In genomic region chr4:80266267-80266901, GRCh38 we compare ENCODE assay signal across 9 cellular contexts. TPM values are rescaled to one million over a fixed set of nuclear protein-coding genes. Genes with fewer than 3 reads are reported as not detected.
DNase-seq lines count a peak whose midpoint lies in the region; ATAC-seq, FAIRE-seq and TF ChIP-seq lines count a peak whose summit lies in the region.
"Had no signal": no experiment of that assay in that cellular context is flagged by ENCODE, and none has a peak within 500 bp of the region (broad histone marks: within the 10 kb centered on the region; RNA-seq: fewer than 3 reads in every experiment).

TSS of gene FGF5 (plus strand) at chr4:80266664. CDS start at chr4:80266825, 161 bp downstream.

- H3K4me3 ChIP-seq in PC-3 (ENCODE audit: low read length) (peak within 1 kb of the TSS; percentile 88), bronchial epithelial cell (ENCODE audit: low read depth, low read length) (peak within 1 kb of the TSS; percentile 72), keratinocyte (ENCODE audit: control insufficient read depth in 2 of 3, extremely low read depth in 1 of 3, insufficient read depth in 2 of 3, low read depth in 1 of 3, low read length in 3 of 3) (peak within 1 kb of the TSS; percentile 50 to 83 (median 75))

- peaks cover 33 to 50% of the 10 kb centered on the region in 2 experiments for H3K4me1 Mint-ChIP-seq in H9
- H3K4me1 Mint-ChIP-seq in stimulated activated memory B cell treated with anti-CD40 and anti-IgM and Interleukin-4, amounts not matched to agents 10 μg/mL and 1 μg/mL and 100 μg/mL, for 72 hours = peaks cover 35% of the 10 kb centered on the region

- no peak within 1 kb of the TSS for H2AFZ ChIP-seq in H9 (ENCODE audit: low read length)
- H2AFZ ChIP-seq in PC-3 (ENCODE audit: low read length) = peak within 1 kb of the TSS; percentile 98
- H2AFZ ChIP-seq in keratinocyte (ENCODE audit: control insufficient read depth, low read length) = peak within 1 kb of the TSS; percentile 93

- H3K9me1 ChIP-seq in keratinocyte (ENCODE audit: control insufficient read depth, extremely low read depth, insufficient read depth, low read length) = no peaks in the 10 kb centered on the region

- H3K79me1 ChIP-seq in H9 (ENCODE audit: insufficient read depth, low read depth, low read length, poor library complexity, severe bottlenecking) = no peaks in the 10 kb centered on the region

- no peak within 1 kb of the TSS for H2BK20ac ChIP-seq in H9 (ENCODE audit: low read depth, low read length, poor library complexity, severe bottlenecking)

- FAIRE-seq in bronchial epithelial cell (lab: Jason Lieb, UNC) (no peak), keratinocyte (lab: Jason Lieb, UNC) (peak; percentile 34)

- peaks cover 84% of the 10 kb centered on the region for H3K27me3 ChIP-seq in H9 (ENCODE audit: insufficient read depth, low read length)
- H3K27me3 ChIP-seq in PC-3 (ENCODE audit: low read length) = no peaks in the 10 kb centered on the region
- H3K27me3 ChIP-seq in bronchial epithelial cell (ENCODE audit: control insufficient read depth, insufficient read depth, low read length) = no peaks in the 10 kb centered on the region
- H3K27me3 ChIP-seq in keratinocyte (ENCODE audit: control insufficient read depth, extremely low read depth, insufficient read depth, low read length) = peaks cover 53% of the 10 kb centered on the region

- no peak within 1 kb of the TSS for H2BK15ac ChIP-seq in H9 (ENCODE audit: low read depth, low read length)

- no peaks in the 10 kb centered on the region for H3K9me2 ChIP-seq in PC-3 (replicated peaks; ENCODE audit: low read length)

- H3K79me2 ChIP-seq in H9 (ENCODE audit: insufficient read depth, low read length) (no peaks in the 10 kb centered on the region), PC-3 (ENCODE audit: low read length) (peaks cover 53% of the 10 kb centered on the region), keratinocyte (ENCODE audit: control insufficient read depth, insufficient read depth, low read length) (no peaks in the 10 kb centered on the region)

- no peak within 1 kb of the TSS for H4K91ac ChIP-seq in H9 (ENCODE audit: insufficient read length, low read depth, low read length)

- no peak within 1 kb of the TSS for H3K23ac ChIP-seq in H9 (ENCODE audit: insufficient read length, low read depth, low read length)

- H3K4ac ChIP-seq in H9 (ENCODE audit: low read depth, low read length) = no peak within 1 kb of the TSS

- H3K9ac ChIP-seq in H9 (ENCODE audit: extremely low read depth, insufficient read length, low read length) (no peak within 1 kb of the TSS), PC-3 (ENCODE audit: low read length) (peak within 1 kb of the TSS; percentile 74), keratinocyte (ENCODE audit: control insufficient read depth, extremely low read depth, insufficient read depth, low read length) (peak within 1 kb of the TSS; percentile 79)

- no CpG with 5 or more reads among the region's 50 CpGs for WGBS in H9 (ENCODE audit: extremely low coverage, insufficient read length, low lambda C conversion rate)

- H3K4me2 ChIP-seq in H9 (ENCODE audit: insufficient read depth, insufficient read length, low read length) (peak within 1 kb of the TSS; percentile 82), PC-3 (ENCODE audit: low read length) (peak within 1 kb of the TSS; percentile 94), keratinocyte (ENCODE audit: control insufficient read depth, extremely low read depth, insufficient read depth, low read depth, low read length) (peak within 1 kb of the TSS; percentile 97)

- dilution Hi-C loops in keratinocyte (cut with MboI; ENCODE audit: extremely low pct_ligation_motif_present, low sequenced_read_pairs) = no loop called here

- no peaks in the 10 kb centered on the region for H3K4me1 ChIP-seq in H9 (ENCODE audit: insufficient read depth, low read length)
- H3K4me1 ChIP-seq in PC-3 (ENCODE audit: insufficient read depth, low read length) = peaks cover 14% of the 10 kb centered on the region; the same call in 1 of the 2 replicates
- H3K4me1 ChIP-seq in keratinocyte (ENCODE audit: control insufficient read depth, extremely low read depth, insufficient read depth, low read length) = peaks cover 13% of the 10 kb centered on the region

- no peak within 1 kb of the TSS for H3K27ac ChIP-seq in H9 (ENCODE audit: insufficient read length, low read depth, low read length)
- peak within 1 kb of the TSS; percentile 49 for H3K27ac ChIP-seq in PC-3 (ENCODE audit: low read length)
- peak within 1 kb of the TSS; percentile 44 for H3K27ac ChIP-seq in keratinocyte (ENCODE audit: control insufficient read depth, insufficient read depth, low read length)

- no peak within 1 kb of the TSS for H3K56ac ChIP-seq in H9 (ENCODE audit: insufficient read length, low read depth, low read length)

- no peaks in the 10 kb centered on the region for H3K9me3 ChIP-seq in H9 (ENCODE audit: control insufficient read depth, low read depth, low read length)
- H3K9me3 ChIP-seq in PC-3 (ENCODE audit: low read length) = no peaks in the 10 kb centered on the region
- H3K9me3 ChIP-seq in keratinocyte (ENCODE audit: control insufficient read depth, low read depth, low read length) = no peaks in the 10 kb centered on the region

- H3K36me3 Mint-ChIP-seq in H9 (ENCODE audit: insufficient read depth in 1 of 3, low read depth in 3 of 3) = no peaks in the 10 kb centered on the region
- H3K36me3 Mint-ChIP-seq in stimulated activated memory B cell treated with anti-CD40 and anti-IgM and Interleukin-4, amounts not matched to agents 10 μg/mL and 1 μg/mL and 100 μg/mL, for 72 hours = no peaks in the 10 kb centered on the region

- TF ChIP-seq CTCF in H9 (conservative IDR thresholded peaks at IDR 0.05) = no peak
- no peak for TF ChIP-seq CTCF in PC-3 (conservative IDR thresholded peaks at IDR 0.05; ENCODE audit: low read depth, low read length)
- TF ChIP-seq CTCF in bronchial epithelial cell (IDR thresholded peaks at IDR 0.05; ENCODE audit: insufficient read depth, low read length, severe bottlenecking) = no peak
- TF ChIP-seq CTCF in keratinocyte (optimal IDR thresholded peaks at IDR 0.05 in 1 of 3, IDR thresholded peaks at IDR 0.05 in 1 of 3, conservative IDR thresholded peaks at IDR 0.05 in 1 of 3; ENCODE audit: extremely low read depth in 1 of 3, insufficient read depth in 2 of 3, low read length in 3 of 3) = no peak

- no peak within 1 kb of the TSS for H2BK120ac ChIP-seq in H9 (ENCODE audit: low read depth, low read length, poor library complexity, severe bottlenecking)

- no peak within 1 kb of the TSS for H2BK5ac ChIP-seq in H9 (ENCODE audit: insufficient read length, low read length)

- H4K5ac ChIP-seq in H9 (ENCODE audit: insufficient read length, low read depth, low read length) = no peak within 1 kb of the TSS

- H2AK5ac ChIP-seq in H9 (ENCODE audit: insufficient read length, low read length) = no peak within 1 kb of the TSS

- POLR2A ChIA-PET in PC-3 (lab: Charles Lee; ENCODE audit: unreplicated experiment) = interaction anchor here (0.9 kb wide), 1 partner anchor 31 kb away, joined by 3 read pairs; no protein-coding TSS in a partner anchor

- DNase-seq in DMS 273 treated with DMSO at 0.1 percent for 48 hours (lab: John Stamatoyannopoulos, UW) (peak; percentile 14), H9 (peak; percentile 40), PC-3 (peak; percentile 76), bronchial epithelial cell (ENCODE audit: low read depth) (peak; percentile 73), keratinocyte (ENCODE audit: low read depth, low spot score) (no peak), DMS114 treated with DMSO at 0.1 percent for 48 hours (lab: John Stamatoyannopoulos, UW; ENCODE audit: unreplicated experiment) (no peak)

- H3K27me3 Mint-ChIP-seq in H9 (ENCODE audit: low read depth) = peaks cover 100% of the 10 kb centered on the region
- H3K27me3 Mint-ChIP-seq in stimulated activated memory B cell treated with anti-CD40 and anti-IgM and Interleukin-4, amounts not matched to agents 10 μg/mL and 1 μg/mL and 100 μg/mL, for 72 hours = peaks cover 82% of the 10 kb centered on the region

- H3K4me3 Mint-ChIP-seq in H9 = peak within 1 kb of the TSS; percentile 71 to 87
- peak within 1 kb of the TSS; percentile 79 for H3K4me3 Mint-ChIP-seq in stimulated activated memory B cell treated with anti-CD40 and anti-IgM and Interleukin-4, amounts not matched to agents 10 μg/mL and 1 μg/mL and 100 μg/mL, for 72 hours

- H4K20me1 ChIP-seq in H9 (ENCODE audit: control insufficient read depth, insufficient read depth, insufficient read length) = no peaks in the 10 kb centered on the region
- H4K20me1 ChIP-seq in PC-3 (ENCODE audit: low read length) = no peaks in the 10 kb centered on the region
- H4K20me1 ChIP-seq in keratinocyte (ENCODE audit: control insufficient read depth, extremely low read depth, insufficient read depth, low read length) = no peaks in the 10 kb centered on the region

- no peaks in the 10 kb centered on the region; a peak in 1 of 5 replicates for H3K9me3 Mint-ChIP-seq in H9
- H3K9me3 Mint-ChIP-seq in stimulated activated memory B cell treated with anti-CD40 and anti-IgM and Interleukin-4, amounts not matched to agents 10 μg/mL and 1 μg/mL and 100 μg/mL, for 72 hours = no peaks in the 10 kb centered on the region

- H3K14ac ChIP-seq in H9 (ENCODE audit: insufficient read depth, low read length) = no peak within 1 kb of the TSS

- H4K8ac ChIP-seq in H9 (replicated peaks; ENCODE audit: insufficient read length, low read depth, low read length) = no peak within 1 kb of the TSS

- no peak within 1 kb of the TSS for H2BK12ac ChIP-seq in H9 (ENCODE audit: insufficient read length, low read depth, low read length)

- H3K27ac Mint-ChIP-seq in H9 = no peak within 1 kb of the TSS
- no peak within 1 kb of the TSS for H3K27ac Mint-ChIP-seq in stimulated activated memory B cell treated with anti-CD40 and anti-IgM and Interleukin-4, amounts not matched to agents 10 μg/mL and 1 μg/mL and 100 μg/mL, for 72 hours

- H3K36me3 ChIP-seq in PC-3 (ENCODE audit: low read depth, low read length) (no peaks in the 10 kb centered on the region), bronchial epithelial cell (ENCODE audit: control insufficient read depth, insufficient read depth, low read length) (no peaks in the 10 kb centered on the region), keratinocyte (ENCODE audit: control insufficient read depth in 2 of 2, extremely low read depth in 1 of 2, insufficient read depth in 2 of 2, low read length in 2 of 2) (no peaks in the 10 kb centered on the region)

- H3T11ph ChIP-seq in H9 (ENCODE audit: low read length) = no peak within 1 kb of the TSS

- ATAC-seq in PC-3 = peak; percentile 81
- peak; percentile 58 for ATAC-seq in stimulated activated memory B cell treated with anti-CD40 and anti-IgM and Interleukin-4, amounts not matched to agents 10 μg/mL and 1 μg/mL and 100 μg/mL, for 72 hours
- no peak for ATAC-seq in HG03520 (IDR thresholded peaks at IDR 0.05; ENCODE audit: unreplicated experiment)

- no TSS peak for BruUV-seq in PC-3 (replicated peaks; lab: Mats Ljungman, UMichigan)

- intact Hi-C loops in PC-3 (cut with micrococcal nuclease) = loop anchor here (2.0 to 5.0 kb wide), 3 partner anchors 41 to 56 kb away; no protein-coding TSS in a partner anchor

- H3K18ac ChIP-seq in H9 (ENCODE audit: insufficient read length, low read depth, low read length) = no peak within 1 kb of the TSS

- H3K23me2 ChIP-seq in H9 (ENCODE audit: insufficient read length, low read depth, low read length, poor library complexity, severe bottlenecking) = peaks cover 21% of the 10 kb centered on the region

- CTCF ChIA-PET in PC-3 (lab: Charles Lee) = interaction anchor here (2.1 kb wide), 1 partner anchor 57 kb away, joined by 7 read pairs; no protein-coding TSS in a partner anchor

- no peaks in the 10 kb centered on the region for H3F3A ChIP-seq in PC-3 (ENCODE audit: low read length, unreplicated experiment)

RNA-seq across cellular contexts. Expression of gene FGF5, which starts in this region (rescaled TPM):
- total RNA-seq in H9 (2021) = not detected in 2 replicates
- total RNA-seq in PC-3 (2014; rRNA removed) = 0.75 and 2.6 TPM in 2 replicates
- 0.51 and 1.3 TPM in 2 replicates for total RNA-seq in bronchial epithelial cell
- polyA plus RNA-seq in keratinocyte = 3.9 to 5.4 TPM (median 4.4 TPM) in 3 replicates
- polyA plus RNA-seq in keratinocyte (2011; ENCODE audit: low read depth) = 1.9 TPM
- 4.4 and 6.0 TPM in 2 replicates for polyA plus RNA-seq in keratinocyte (2011; cell fraction: cytosol; rRNA removed)
- 4.9 and 5.1 TPM in 2 replicates for polyA plus RNA-seq in keratinocyte (2011; cell fraction: nucleus; rRNA removed)
- 1.0 and 5.1 TPM in 2 replicates for polyA plus RNA-seq in keratinocyte (2012; ENCODE audit: low replicate concordance)
- polyA minus RNA-seq in keratinocyte = 4.7 to 8.3 TPM (median 5.6 TPM) in 3 replicates
- polyA minus RNA-seq in keratinocyte (2011; cell fraction: cytosol; rRNA and poly(A)+ RNA removed) = 12.3 TPM
- 7.5 and 12.9 TPM in 2 replicates for polyA minus RNA-seq in keratinocyte (2011; cell fraction: nucleus; rRNA and poly(A)+ RNA removed)
- total RNA-seq: T-helper 1 cell treated with Interleukin-12 subunit alpha and Interleukin-12 subunit beta and Interleukin-4 antibody, amounts not matched to agents 30 ng/mL and 1 ng/mL, for 36 hours had no signal

Comparison
In these comparisons a context has a peak if more than half of its experiments do, and no peak if none do; other contexts are left out.
1. Peak in DNase-seq and H3K4me2 ChIP-seq in H9; RNA of the gene not detected or under 1 TPM.
2. DNase-seq: peak in DMS 273 treated with DMSO at 0.1 percent for 48 hours (single experiment), PC-3 (single experiment) and bronchial epithelial cell (single experiment); none in keratinocyte (single experiment) and DMS114 treated with DMSO at 0.1 percent for 48 hours (single experiment).
3. Peak in every context shown above with its lines, with median percentiles within 50 percentile points of each other: H3K4me2 ChIP-seq and H3K4me3 ChIP-seq.